ENCODE assay signal across 1 cellular context in genomic region chr1:184533049-184533448, GRCh38.
TF ChIP-seq lines count a peak whose summit lies in the region.

No MANE protein-coding gene starts in this region.

TF ChIP-seq in HepG2, 621 proteins besides CTCF, POLR2A, EP300 and RAD21 (continued from another document):
- TF ChIP-seq GATAD2A (CRISPR knock-in tag; IDR thresholded peaks at IDR 0.05) (no peak), HOXA5 (CRISPR knock-in tag; IDR thresholded peaks at IDR 0.05) (no peak), KAT2B (IDR thresholded peaks at IDR 0.05; ENCODE audit: borderline replicate concordance, low read depth, low read length) (no peak), HCFC1 (IDR thresholded peaks at IDR 0.05; ENCODE audit: low read depth, low read length) (no peak), THAP7 (CRISPR knock-in tag; IDR thresholded peaks at IDR 0.05) (no peak), ZFX (CRISPR knock-in tag; IDR thresholded peaks at IDR 0.05; ENCODE audit: low read depth) (no peak), ZNF713 (CRISPR knock-in tag; IDR thresholded peaks at IDR 0.05) (no peak), SMYD3 (CRISPR knock-in tag; IDR thresholded peaks at IDR 0.05) (no peak), EED (CRISPR knock-in tag; IDR thresholded peaks at IDR 0.05) (no peak), ZNF776 (CRISPR knock-in tag; IDR thresholded peaks at IDR 0.05) (no peak), IRF9 (CRISPR knock-in tag; IDR thresholded peaks at IDR 0.05; ENCODE audit: borderline replicate concordance) (no peak), HNRNPH1 (optimal IDR thresholded peaks at IDR 0.05; ENCODE audit: low read depth, low read length) (no peak), GPN1 (CRISPR knock-in tag; IDR thresholded peaks at IDR 0.05; ENCODE audit: borderline replicate concordance) (no peak), HOXD1 (CRISPR knock-in tag; IDR thresholded peaks at IDR 0.05) (no peak)
